In the genomic region with DNA sequence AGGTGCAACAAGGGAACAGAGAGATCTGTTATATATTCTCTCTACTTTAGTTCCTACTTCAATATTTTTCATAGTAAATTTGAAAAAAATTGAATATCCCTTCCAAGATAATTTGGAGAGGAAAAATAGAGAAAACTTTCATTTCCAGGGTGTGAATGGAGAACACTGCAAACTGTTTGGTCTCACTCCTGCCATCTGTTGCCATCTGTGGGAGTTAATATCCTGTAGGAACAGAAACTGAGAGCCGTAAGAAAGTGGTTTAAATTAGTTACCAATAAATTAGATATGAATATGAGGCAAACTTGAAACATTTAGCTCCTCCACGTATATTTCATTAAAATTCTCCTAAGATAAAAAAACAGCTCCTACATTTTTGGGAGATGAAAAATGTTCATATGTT, we compare ENCODE assay signal across 27 cellular contexts. TPM values are rescaled to one million over a fixed set of nuclear protein-coding genes. Genes with fewer than 3 reads are reported as not detected.
DNase-seq lines count a peak whose midpoint lies in the region; ATAC-seq, FAIRE-seq and TF ChIP-seq lines count a peak whose summit lies in the region.
"Had no signal": no experiment of that assay in that cellular context is flagged by ENCODE, and none has a peak within 500 bp of the region (broad histone marks: within the 10 kb centered on the region; RNA-seq: fewer than 3 reads in every experiment).

No MANE protein-coding gene starts in this region.

- no peaks in the 10 kb centered on the region for H3K36me3 ChIP-seq in GM12878 (ENCODE audit: control insufficient read depth in 2 of 2, insufficient read depth in 2 of 2, low read length in 1 of 2)
- no peaks in the 10 kb centered on the region for H3K36me3 ChIP-seq in H7 (replicated peaks; ENCODE audit: control insufficient read depth, insufficient read depth, low read length)
- H3K36me3 ChIP-seq: pancreas, suprapubic skin had no signal

- H3K9me3 ChIP-seq in GM12878 (replicated peaks; ENCODE audit: control insufficient read depth, insufficient read depth, low read length) = no peaks in the 10 kb centered on the region
- H3K9me3 ChIP-seq: BLaER1, HAP-1, pancreas, suprapubic skin had no signal

- FAIRE-seq in GM12878 (lab: Jason Lieb, UNC) = no peak
- FAIRE-seq: A204.1, pancreas, urothelium cell line had no signal

- RAD21 ChIA-PET in GM12878 (lab: Charles Lee; ENCODE audit: unreplicated experiment) = no interaction called here

- peaks cover 2% of the 10 kb centered on the region for H3K27me3 Mint-ChIP-seq in neural crest cell (ENCODE audit: low read depth)
- H3K27me3 Mint-ChIP-seq: memory B cell had no signal

- peaks cover 15% of the 10 kb centered on the region for H3K4me1 Mint-ChIP-seq in neural crest cell

- peaks cover 19% of the 10 kb centered on the region for H3K79me2 ChIP-seq in GM12878 (ENCODE audit: control insufficient read depth, insufficient read depth, low read length)

- peak; percentile 24 for ATAC-seq in HG02938 (IDR thresholded peaks at IDR 0.05; ENCODE audit: unreplicated experiment)
- ATAC-seq in GM12878 = no peak
- ATAC-seq in HG03520 (IDR thresholded peaks at IDR 0.05; ENCODE audit: unreplicated experiment) = no peak
- ATAC-seq: activated T-cell treated with anti-CD3 and anti-CD28 coated beads, Interleukin-2, amount 50 U/mL, for 4 hours; esophagus mucosa; left cardiac atrium; natural killer cell; pancreas; right cardiac atrium had no signal

- no peak for TF ChIP-seq EP300 in GM12878 (IDR thresholded peaks at IDR 0.05; ENCODE audit: borderline replicate concordance in 1 of 2, control insufficient read depth in 1 of 2, low read depth in 2 of 2, low read length in 2 of 2)

- no peak overlapping the region for H3K4me2 ChIP-seq in GM12878 (ENCODE audit: control insufficient read depth, insufficient read depth)
- H3K4me2 ChIP-seq: BLaER1 had no signal

- no peak for TF ChIP-seq POLR2A in GM12878 (IDR thresholded peaks at IDR 0.05; ENCODE audit: low read depth, low read length)

- intact Hi-C loops in GM12878 (cut with micrococcal nuclease; ENCODE audit: unreplicated experiment) = no loop called here

- no peak overlapping the region for H2AFZ ChIP-seq in GM12878 (ENCODE audit: control insufficient read depth, low read depth, low read length)

- TF ChIP-seq RAD21 in GM12878 (IDR thresholded peaks at IDR 0.05; ENCODE audit: insufficient read depth, low read depth, low read length) = no peak

- peak in 1 of 3 experiments; percentile 9; a peak in 1 of 6 replicates for TF ChIP-seq CTCF in GM12878 (IDR thresholded peaks at IDR 0.05 in 2 of 3, conservative IDR thresholded peaks at IDR 0.05 in 1 of 3; ENCODE audit: control insufficient read depth in 2 of 3, extremely low read depth in 1 of 3, insufficient read depth in 1 of 3, low read depth in 3 of 3, low read length in 3 of 3)
- no peak for TF ChIP-seq CTCF in neural crest cell (conservative IDR thresholded peaks at IDR 0.05)

- 42% methylated on average over 2 of the region's 2 CpGs for WGBS in GM12878 (ENCODE audit: insufficient coverage, insufficient replicate concordance, low lambda C conversion rate, missing lambda C conversion rate)

- SMC1A ChIA-PET in GM12878 (lab: Charles Lee; ENCODE audit: uncharacterized antibody, unreplicated experiment) = interaction anchor here (0.7 to 1.2 kb wide), 2 partner anchors 68 to 318 kb away, joined by 3 read pairs; no protein-coding TSS in a partner anchor

- no TSS peak for BruUV-seq in GM12878 (replicated peaks; lab: Mats Ljungman, UMichigan)

- CTCF ChIA-PET in GM12878 (lab: Yijun Ruan, JAX) = no interaction called here

- H3K9ac ChIP-seq in GM12878 (ENCODE audit: control insufficient read depth, insufficient read depth, low read length) = no peak overlapping the region
- H3K9ac ChIP-seq: BLaER1 had no signal

- no peak overlapping the region for H3K27ac Mint-ChIP-seq in neural crest cell (ENCODE audit: unreplicated experiment)
- H3K27ac Mint-ChIP-seq: memory B cell, natural killer cell had no signal

- H3K27ac ChIP-seq in GM12878 (ENCODE audit: control insufficient read depth, insufficient read depth) = no peak overlapping the region
- H3K27ac ChIP-seq: BLaER1, pancreas, suprapubic skin had no signal

- no peak overlapping the region for H3K4me3 ChIP-seq in GM12878
- H3K4me3 ChIP-seq in H7 (ENCODE audit: insufficient read depth, low read depth, low read length) = no peak overlapping the region
- H3K4me3 ChIP-seq: BLaER1, HAP-1, pancreas, suprapubic skin had no signal

- H3K9me3 Mint-ChIP-seq in neural crest cell = no peaks in the 10 kb centered on the region
- H3K9me3 Mint-ChIP-seq: activated T-cell treated with anti-CD3 and anti-CD28 coated beads, Interleukin-2, amount 50 U/mL, for 4 hours; memory B cell; natural killer cell had no signal

- DNase-seq in SIG-M5 treated with dmso at 0.1 percent for 504 hours (lab: John Stamatoyannopoulos, UW; ENCODE audit: unreplicated experiment) (peak; percentile 20), SIG-M5 (lab: John Stamatoyannopoulos, UW) (no peak), GM12878 (ENCODE audit: low read depth, low spot score) (no peak), neural crest cell (ENCODE audit: low read depth, low spot score) (no peak), H7 (no peak), cerebellar cortex (ENCODE audit: low spot score) (no peak)
- DNase-seq: activated CD8-positive, alpha-beta memory T cell treated with anti-CD3 and anti-CD28 coated beads for 24 hours; activated naive CD4-positive, alpha-beta T cell treated with Interleukin-2 at 50 U/mL for 16 hours; activated T-cell treated with anti-CD3 and anti-CD28 coated beads, Interleukin-2, amount 50 U/mL, for 4 hours; Calu3; caudate nucleus; left cardiac atrium; natural killer cell; NCI-H1048; NCI-H2029 treated with DMSO at 0.1 percent for 48 hours; pancreas; right cardiac atrium; stimulated activated CD4-positive, alpha-beta T cell treated with anti-CD3 and anti-CD28 coated beads, Interleukin-15, amount 100 ng/mL, for 24 hours had no signal

- in situ Hi-C loops in GM12878 (cut with MboI) = loop anchor here (10.0 kb wide), 1 partner anchor 278 kb away; no protein-coding TSS in a partner anchor

- peaks cover 18% of the 10 kb centered on the region for H3K4me1 ChIP-seq in GM12878 (ENCODE audit: control insufficient read depth, insufficient read depth, low read length)
- H3K4me1 ChIP-seq: HAP-1 had no signal

- H4K20me1 ChIP-seq in GM12878 (ENCODE audit: control insufficient read depth, insufficient read depth) = no peaks in the 10 kb centered on the region

- H3K4me3 Mint-ChIP-seq in neural crest cell = peak overlapping the region; percentile 66
- H3K4me3 Mint-ChIP-seq: memory B cell, natural killer cell had no signal

- H3K27me3 ChIP-seq in GM12878 (replicated peaks in 1 of 2; ENCODE audit: control insufficient read depth in 2 of 2, insufficient read depth in 2 of 2, low read length in 1 of 2) (no peaks in the 10 kb centered on the region), H7 (ENCODE audit: control insufficient read depth, insufficient read depth, low read length) (no peaks in the 10 kb centered on the region)
- H3K27me3 ChIP-seq: BLaER1, pancreas, suprapubic skin had no signal

- peaks cover 18% of the 10 kb centered on the region for H3K36me3 Mint-ChIP-seq in neural crest cell (ENCODE audit: low read depth)
- H3K36me3 Mint-ChIP-seq: natural killer cell had no signal

- POLR2A ChIA-PET in GM12878 (lab: Charles Lee) = no interaction called here

TF ChIP-seq in GM12878, 131 proteins besides CTCF, POLR2A, EP300 and RAD21 (continues in another document):
- TF ChIP-seq ZZZ3 (IDR thresholded peaks at IDR 0.05; ENCODE audit: control insufficient read depth, insufficient read length, low read depth) = no peak
- TF ChIP-seq TCF12 (IDR thresholded peaks at IDR 0.05; ENCODE audit: low read depth, low read length) = 0 out of 2 replicates have a peak, but pooled peaks have one; percentile 8
- TF ChIP-seq TCF3 (IDR thresholded peaks at IDR 0.05; ENCODE audit: borderline replicate concordance, insufficient read depth, low read depth, low read length) = no peak
- TF ChIP-seq NR2C2 (IDR thresholded peaks at IDR 0.05; ENCODE audit: borderline replicate concordance, control insufficient read depth, insufficient read length, low read depth) = no peak
- no peak for TF ChIP-seq MTA2 (IDR thresholded peaks at IDR 0.05; ENCODE audit: low read depth)
- TF ChIP-seq, protein P1, sequence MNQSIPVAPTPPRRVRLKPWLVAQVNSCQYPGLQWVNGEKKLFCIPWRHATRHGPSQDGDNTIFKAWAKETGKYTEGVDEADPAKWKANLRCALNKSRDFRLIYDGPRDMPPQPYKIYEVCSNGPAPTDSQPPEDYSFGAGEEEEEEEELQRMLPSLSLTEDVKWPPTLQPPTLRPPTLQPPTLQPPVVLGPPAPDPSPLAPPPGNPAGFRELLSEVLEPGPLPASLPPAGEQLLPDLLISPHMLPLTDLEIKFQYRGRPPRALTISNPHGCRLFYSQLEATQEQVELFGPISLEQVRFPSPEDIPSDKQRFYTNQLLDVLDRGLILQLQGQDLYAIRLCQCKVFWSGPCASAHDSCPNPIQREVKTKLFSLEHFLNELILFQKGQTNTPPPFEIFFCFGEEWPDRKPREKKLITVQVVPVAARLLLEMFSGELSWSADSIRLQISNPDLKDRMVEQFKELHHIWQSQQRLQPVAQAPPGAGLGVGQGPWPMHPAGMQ (IDR thresholded peaks at IDR 0.05; ENCODE audit: borderline replicate concordance) = no peak
- TF ChIP-seq STAT3 (IDR thresholded peaks at IDR 0.05; ENCODE audit: low read depth, low read length) = no peak
- no peak for TF ChIP-seq CHD4 (IDR thresholded peaks at IDR 0.05)
- no peak for TF ChIP-seq SMARCA5 (IDR thresholded peaks at IDR 0.05)
- TF ChIP-seq MEF2B (IDR thresholded peaks at IDR 0.05; ENCODE audit: partially characterized antibody, poor library complexity, severe bottlenecking) = no peak

RNA-seq across cellular contexts. Expression of a gene that starts 4.2 kb away (rescaled TPM):
- 37.8 and 45.4 TPM in 2 replicates for total RNA-seq in GM12878 (2013; cell fraction: nucleolus; rRNA removed)
- total RNA-seq in GM12878 (2014; rRNA removed) (8.5 and 9.2 TPM in 2 replicates), GM12878 (2014; rRNA removed; fragmentation: Illumina TruSeq; extraction: Trizol) (11.6 and 13.0 TPM in 2 replicates), GM12878 (2021) (9.0 and 9.6 TPM in 2 replicates), neural crest cell (18.6 and 18.8 TPM in 2 replicates)
- 14.3 TPM for polyA plus RNA-seq in GM12878 (2011; ENCODE audit: low read depth)
- polyA plus RNA-seq in GM12878 (2011; rRNA removed) (16.8 and 17.8 TPM in 2 replicates), GM12878 (2014; fragmentation: Illumina TruSeq; extraction: Trizol) (14.9 and 18.6 TPM in 2 replicates), GM12878 (2014; fragmentation: Nextera tagmentation; extraction: Ambion mirVana) (1 to 10 TPM in 1 of 2 experiments, under 1 TPM in 1; 0.60 to 2.6 TPM), GM12878 (2014; rRNA removed) (11.6 and 12.3 TPM in 2 replicates), GM12878 (2016; fragmentation: Nextera tagmentation; extraction: Ambion mirVana) (1 to 10 TPM; 4.1 to 5.7 TPM)
- polyA plus RNA-seq in GM12878 (2011; cell fraction: cytosol; rRNA removed) = 10.0 and 10.5 TPM in 2 replicates
- 34.2 and 49.8 TPM in 2 replicates for polyA plus RNA-seq in GM12878 (2011; cell fraction: nucleus; rRNA removed)
- polyA plus RNA-seq in GM12878 (2012) = 13.8 and 14.1 TPM in 2 replicates
- 15.7 and 18.1 TPM in 2 replicates for polyA minus RNA-seq in GM12878 (2011; rRNA and poly(A)+ RNA removed)
- polyA minus RNA-seq in GM12878 (2011; cell fraction: cytosol; rRNA and poly(A)+ RNA removed) = 3.1 and 5.4 TPM in 2 replicates
- 10.3 and 11.3 TPM in 2 replicates for polyA minus RNA-seq in GM12878 (2011; cell fraction: nucleus; rRNA and poly(A)+ RNA removed)
- 5.7 and 7.1 TPM in 2 replicates for total RNA-seq in H7 (2014; rRNA removed; shearing (Covaris generic))
